In genomic region chr1:44811234-44811633, GRCh38 we compare ENCODE assay signal across 12 cellular contexts. TPM values are rescaled to one million over a fixed set of nuclear protein-coding genes. Genes with fewer than 3 reads are reported as not detected.
DNase-seq lines count a peak whose midpoint lies in the region; ATAC-seq and TF ChIP-seq lines count a peak whose summit lies in the region.
"Had no signal": no experiment of that assay in that cellular context is flagged by ENCODE, and none has a peak within 500 bp of the region (broad histone marks: within the 10 kb centered on the region; RNA-seq: fewer than 3 reads in every experiment).

No MANE protein-coding gene starts in this region.

- H3K27me3 ChIP-seq in cardiac muscle cell (no peaks in the 10 kb centered on the region), upper lobe of right lung (no peaks in the 10 kb centered on the region)

- no peaks in the 10 kb centered on the region for H3K9me3 Mint-ChIP-seq in central memory CD8-positive, alpha-beta T cell
- H3K9me3 Mint-ChIP-seq in naive thymus-derived CD8-positive, alpha-beta T cell: no peaks in the 10 kb centered on the region

- H3K36me3 Mint-ChIP-seq in central memory CD8-positive, alpha-beta T cell (ENCODE audit: insufficient read depth): peaks cover 40% of the 10 kb centered on the region
- H3K36me3 Mint-ChIP-seq in naive thymus-derived CD8-positive, alpha-beta T cell: peaks cover 0 to 6% (median 2%) of the 10 kb centered on the region in 3 donors

- H3K27ac ChIP-seq in cardiac muscle cell (peak overlapping the region; percentile 53), upper lobe of right lung (peak overlapping the region; percentile 100)

- peaks cover 69% of the 10 kb centered on the region for H3K4me1 Mint-ChIP-seq in central memory CD8-positive, alpha-beta T cell
- peaks cover 40 to 81% (median 79%) of the 10 kb centered on the region in 4 donors for H3K4me1 Mint-ChIP-seq in naive thymus-derived CD8-positive, alpha-beta T cell

- POLR2A ChIA-PET in naive thymus-derived CD8-positive, alpha-beta T cell (lab: Charles Lee): interaction anchor here (0.9 to 16.4 kb wide), 4 partner anchors 10 to 80 kb away, joined by 3 to 590 read pairs (median 209); partner anchors contain the start of genes PLK3, RNU5D-1 and RPS8

- H3K27ac Mint-ChIP-seq in central memory CD8-positive, alpha-beta T cell (ENCODE audit: low read depth): peak overlapping the region; percentile 100
- H3K27ac Mint-ChIP-seq in naive thymus-derived CD8-positive, alpha-beta T cell: peak overlapping the region; percentile 98 to 100 (median 99)

- H3K4me1 ChIP-seq in cardiac muscle cell (ENCODE audit: low read depth) (peaks cover 32% of the 10 kb centered on the region), upper lobe of right lung (peaks cover 70% of the 10 kb centered on the region)

- H3K4me3 Mint-ChIP-seq in central memory CD8-positive, alpha-beta T cell: peak overlapping the region; percentile 62
- H3K4me3 Mint-ChIP-seq in naive thymus-derived CD8-positive, alpha-beta T cell: peak overlapping the region; percentile 33 to 91 (median 60)

- H3K36me3 ChIP-seq in cardiac muscle cell: no peaks in the 10 kb centered on the region
- H3K36me3 ChIP-seq in upper lobe of right lung: peaks cover 6% of the 10 kb centered on the region

- H3K9me3 ChIP-seq in cardiac muscle cell (ENCODE audit: low read depth) (no peaks in the 10 kb centered on the region), upper lobe of right lung (no peaks in the 10 kb centered on the region)

- H3K27me3 Mint-ChIP-seq in central memory CD8-positive, alpha-beta T cell: no peaks in the 10 kb centered on the region
- H3K27me3 Mint-ChIP-seq in naive thymus-derived CD8-positive, alpha-beta T cell: no peaks in the 10 kb centered on the region

- ATAC-seq in Right ventricle myocardium superior (ENCODE audit: poor library complexity) (no peak), upper lobe of right lung (no peak), HG03432 (IDR thresholded peaks at IDR 0.05; ENCODE audit: unreplicated experiment) (no peak)
- no peak for ATAC-seq in central memory CD8-positive, alpha-beta T cell (replicated peaks; ENCODE audit: extremely low read depth, poor library complexity, severe bottlenecking)
- no peak for ATAC-seq in naive thymus-derived CD8-positive, alpha-beta T cell

- DNase-seq in cardiac muscle cell (ENCODE audit: low read depth in 1 of 2, low spot score in 1 of 2) (no peak), Right ventricle myocardium superior (no peak), upper lobe of right lung (peak; percentile 12), NCI-H510A treated with DMSO at 0.1 percent for 48 hours (lab: John Stamatoyannopoulos, UW) (no peak), NCI-H1105 treated with DMSO at 0.1 percent for 48 hours (lab: John Stamatoyannopoulos, UW) (no peak)
- DNase-seq in central memory CD8-positive, alpha-beta T cell (ENCODE audit: low spot score in 2 of 2): no peak
- no peak for DNase-seq in naive thymus-derived CD8-positive, alpha-beta T cell
- DNase-seq: activated gamma-delta T cell, occipital lobe had no signal

- H3K4me3 ChIP-seq in cardiac muscle cell (no peak overlapping the region), upper lobe of right lung (no peak overlapping the region)

- intact Hi-C loops in Right ventricle myocardium superior (cut with DNase I) (no loop called here), upper lobe of right lung (cut with DNase I) (no loop called here)

- TF ChIP-seq CTCF in cardiac muscle cell (IDR thresholded peaks at IDR 0.05; ENCODE audit: low read depth, low read length): no peak
- TF ChIP-seq CTCF in upper lobe of right lung (IDR thresholded peaks at IDR 0.05): no peak

RNA-seq across cellular contexts. Expression of gene BTBD19, which starts 2.9 kb away (rescaled TPM):
- 1.3 and 3.4 TPM in 2 replicates for total RNA-seq in cardiac muscle cell
- polyA plus RNA-seq in cardiac muscle cell: 0.98 and 2.1 TPM in 2 replicates
- 1.9 TPM for total RNA-seq in Right ventricle myocardium superior
- total RNA-seq in naive thymus-derived CD8-positive, alpha-beta T cell: 1 to 10 TPM; 6.5 to 8.8 TPM
- polyA plus RNA-seq in naive thymus-derived CD8-positive, alpha-beta T cell: under 1 TPM; 0.16 to 0.47 (median 0.44) TPM
- 9.2 TPM for total RNA-seq in upper lobe of right lung

RNA-seq across cellular contexts. Expression of gene DYNLT4, which starts 4.1 kb away (rescaled TPM):
- total RNA-seq in cardiac muscle cell (0.32 TPM in 1 of 2 replicates, not detected in the other), Right ventricle myocardium superior (1.1 TPM), upper lobe of right lung (not detected)
- 0.43 and 0.95 TPM in 2 replicates for polyA plus RNA-seq in cardiac muscle cell
- total RNA-seq in naive thymus-derived CD8-positive, alpha-beta T cell: 1 to 10 TPM; 1.2 to 2.1 TPM
- under 1 TPM in 2 of 3 donors, not detected in 1; 0.24 to 0.86 TPM for polyA plus RNA-seq in naive thymus-derived CD8-positive, alpha-beta T cell
- total RNA-seq: frontal cortex, LHCN-M2, occipital lobe had no signal

RNA-seq across cellular contexts. Expression of gene PLK3, which starts 11.1 kb away (rescaled TPM):
- 6.2 and 9.5 TPM in 2 replicates for total RNA-seq in cardiac muscle cell
- 6.3 and 12.4 TPM in 2 replicates for polyA plus RNA-seq in cardiac muscle cell
- total RNA-seq in Right ventricle myocardium superior: 6.2 TPM
- total RNA-seq in naive thymus-derived CD8-positive, alpha-beta T cell: 100 to 1,000 TPM; 139 to 140 TPM
- polyA plus RNA-seq in naive thymus-derived CD8-positive, alpha-beta T cell: 10 to 100 TPM; 14.3 to 36.0 (median 25.5) TPM
- 38.8 TPM for total RNA-seq in upper lobe of right lung

RNA-seq across cellular contexts. Expression of gene BEST4, which starts 23.3 kb away (rescaled TPM):
- total RNA-seq in cardiac muscle cell (0.32 and 0.98 TPM in 2 replicates), Right ventricle myocardium superior (not detected), upper lobe of right lung (not detected)
- 1.4 and 1.5 TPM in 2 replicates for polyA plus RNA-seq in cardiac muscle cell
- 1 to 10 TPM; 1.6 to 2.2 TPM for total RNA-seq in naive thymus-derived CD8-positive, alpha-beta T cell
- under 1 TPM in 2 of 3 donors, not detected in 1; 0.29 to 0.32 TPM for polyA plus RNA-seq in naive thymus-derived CD8-positive, alpha-beta T cell
- total RNA-seq: LHCN-M2 had no signal

RNA-seq across cellular contexts. Expression of gene PTCH2, which starts 31.8 kb away (rescaled TPM):
- 0.53 and 0.66 TPM in 2 replicates for total RNA-seq in cardiac muscle cell
- 0.65 and 0.97 TPM in 2 replicates for polyA plus RNA-seq in cardiac muscle cell
- total RNA-seq in Right ventricle myocardium superior: 0.30 TPM
- total RNA-seq in naive thymus-derived CD8-positive, alpha-beta T cell: 1 to 10 TPM; 1.6 to 2.0 TPM
- polyA plus RNA-seq in naive thymus-derived CD8-positive, alpha-beta T cell: not detected
- total RNA-seq in upper lobe of right lung: 0.64 TPM
